1 cellular context compared by ENCODE assay signal in genomic region chr3:149460123-149460522, GRCh38.
TF ChIP-seq lines count a peak whose summit lies in the region.

No MANE protein-coding gene starts in this region.

TF ChIP-seq in GM23338, 12 proteins besides CTCF, POLR2A, EP300 and RAD21 (continued from another document):
- no peak for TF ChIP-seq REST (IDR thresholded peaks at IDR 0.05; ENCODE audit: unreplicated experiment)
